In genomic region chr3:38346584-38347410, GRCh38 we compare ENCODE assay signal across 8 cellular contexts. TPM values are rescaled to one million over a fixed set of nuclear protein-coding genes. Genes with fewer than 3 reads are reported as not detected.
A peak's percentile ranks its signal among the peaks of the same experiment; 100 is the strongest.
DNase-seq lines count a peak whose midpoint lies in the region; ATAC-seq and TF ChIP-seq lines count a peak whose summit lies in the region.

Gene XYLB (plus strand): TSS chr3:38346785. CDS start chr3:38346869, 84 bp downstream.

- TF ChIP-seq CTCF in dorsolateral prefrontal cortex (IDR thresholded peaks at IDR 0.05 in 54 of 56, conservative IDR thresholded peaks at IDR 0.05 in 2 of 56; ENCODE audit: low read depth in 1 of 56, partially characterized antibody in 56 of 56) (peak; percentile 68 to 96 (median 88)), lung (IDR thresholded peaks at IDR 0.05; ENCODE audit: control extremely low read depth, extremely low read depth) (peak; percentile 68)

- intact Hi-C loops in dorsolateral prefrontal cortex (cut with DNase I), result loop anchor here (2.0 to 10.0 kb wide), 7 partner anchors 106 to 372 kb away; partner anchors contain the start of genes ACAA1 (in 2 of the 2), MYD88 (in 2 of the 2) and ACVR2B (in 1 of the 2)

- ATAC-seq in GM18867 (IDR thresholded peaks at IDR 0.05; ENCODE audit: unreplicated experiment) (peak; percentile 99), HG03095 (IDR thresholded peaks at IDR 0.05; ENCODE audit: unreplicated experiment) (peak; percentile 98), lung (ENCODE audit: insufficient read depth, low FRiP score) (peak; percentile 99)

- H3K4me3 ChIP-seq in dorsolateral prefrontal cortex, result peak within 1 kb of the TSS; percentile 60 to 94 (median 82)
- H3K4me3 ChIP-seq in lung, result peak within 1 kb of the TSS; percentile 89

- no peaks in the 10 kb centered on the region for H3K36me3 ChIP-seq in lung (ENCODE audit: control insufficient read depth in 2 of 2, insufficient read depth in 2 of 2, low read length in 2 of 2)

- H3K4me1 ChIP-seq in lung (ENCODE audit: control insufficient read depth in 2 of 2, insufficient read depth in 2 of 2, low read length in 2 of 2), result peaks cover 0 to 7% of the 10 kb centered on the region in 2 donors

- no peaks in the 10 kb centered on the region for H3K9me3 ChIP-seq in lung (ENCODE audit: control insufficient read depth in 2 of 2, insufficient read depth in 1 of 2, low read length in 1 of 2)

- 1% methylated on average over 73 to 86 of the region's 86 CpGs for WGBS in lung, 2 donors

- peak within 1 kb of the TSS in 35 of 59 donors; percentile 1 to 84 (median 38) for H3K27ac ChIP-seq in dorsolateral prefrontal cortex
- H3K27ac ChIP-seq in lung (ENCODE audit: low read depth in 1 of 2, low read length in 1 of 2), result peak within 1 kb of the TSS in 1 of 2 donors; percentile 24

- peak; percentile 85 to 88 for DNase-seq in AML-193 (lab: John Stamatoyannopoulos, UW)
- DNase-seq in NCI-H460 (ENCODE audit: extremely low read depth, low read depth), result peak; percentile 69
- peak; percentile 56 to 60 for DNase-seq in activated CD4-positive, alpha-beta T cell treated with anti-CD3 and anti-CD28 coated beads, Interleukin-2, amount 50 U/mL, for 24 hours (ENCODE audit: low read depth in 1 of 2, low spot score in 1 of 2)
- DNase-seq in dorsolateral prefrontal cortex, result peak; percentile 72 to 91 (median 80)
- DNase-seq in lung (ENCODE audit: low spot score), result peak; percentile 85
- peak; percentile 57 to 82 (median 61) for DNase-seq in stimulated activated CD4-positive, alpha-beta T cell treated with anti-CD3 and anti-CD28 coated beads, TNF-alpha, amount 100 ng/mL, for 24 hours (ENCODE audit: low read depth in 3 of 3)

- no peaks in the 10 kb centered on the region for H3K27me3 ChIP-seq in dorsolateral prefrontal cortex
- H3K27me3 ChIP-seq in lung (ENCODE audit: control insufficient read depth, insufficient read depth), result no peaks in the 10 kb centered on the region

RNA-seq across cellular contexts. Expression of gene XYLB, which starts in this region (rescaled TPM):
- 3.1 and 4.4 TPM in 2 replicates for total RNA-seq in NCI-H460 (2014; rRNA removed; shearing (Covaris generic))
- 8.4 and 21.9 TPM in 2 replicates for polyA plus RNA-seq in NCI-H460 (2014; cell fraction: nucleus; rRNA removed)
- 10 to 100 TPM in 92 of 120 experiments, 1 to 10 TPM in 28; 5.9 to 20.9 (median 12.0) TPM for total RNA-seq in dorsolateral prefrontal cortex
- total RNA-seq in lung, result 1 to 10 TPM; 5.1 to 5.8 TPM
- 1 to 10 TPM in 1 of 2 donors, under 1 TPM in 1; 0.89 to 1.3 TPM for polyA plus RNA-seq in lung
